20 cellular contexts compared by ENCODE assay signal in genomic region chr4:17284323-17285175, GRCh38.
A peak's percentile ranks its signal among the peaks of the same experiment; 100 is the strongest.
DNase-seq lines count a peak whose midpoint lies in the region; TF ChIP-seq lines count a peak whose summit lies in the region.
"Had no signal": no experiment of that assay in that cellular context is flagged by ENCODE, and none has a peak within 500 bp of the region (broad histone marks: within the 10 kb centered on the region; RNA-seq: fewer than 3 reads in every experiment).

No MANE protein-coding gene starts in this region.

- H3K36me3 Mint-ChIP-seq in activated T-helper 2 cell treated with anti-CD3 and anti-CD28 coated beads, Interferon-gamma antibody, Interleukin-2, Interleukin-4, amounts not matched to agents 10 μg/mL and 5 μg/mL and 100 μg/mL, durations not matched to agents 14 hours and 24 hours and 36 hours (ENCODE audit: low read depth), result no peaks in the 10 kb centered on the region
- H3K36me3 Mint-ChIP-seq: CD4-positive, CD25-positive, alpha-beta regulatory T cell; naive B cell had no signal

- no peaks in the 10 kb centered on the region for H3K36me3 ChIP-seq in left ventricle myocardium inferior
- H3K36me3 ChIP-seq: adrenal gland, MG63, thyroid gland had no signal

- H3K9me3 Mint-ChIP-seq in activated T-helper 2 cell treated with anti-CD3 and anti-CD28 coated beads, Interferon-gamma antibody, Interleukin-2, Interleukin-4, amounts not matched to agents 10 μg/mL and 5 μg/mL and 100 μg/mL, durations not matched to agents 14 hours and 24 hours and 36 hours, result no peaks in the 10 kb centered on the region
- H3K9me3 Mint-ChIP-seq: activated T-cell treated with anti-CD3 and anti-CD28 coated beads, Interleukin-2, amount 50 U/mL, for 24 hours had no signal

- H3K27ac ChIP-seq in left ventricle myocardium inferior (replicated peaks), result peak overlapping the region; percentile 27
- peak overlapping the region; percentile 62 for H3K27ac ChIP-seq in temporal lobe (ENCODE audit: low read depth, low read length)
- H3K27ac ChIP-seq: adrenal gland, thyroid gland had no signal

- no peak overlapping the region for H3K4me3 ChIP-seq in left ventricle myocardium inferior
- H3K4me3 ChIP-seq: adrenal gland, MG63, thyroid gland had no signal

- DNase-seq in NCI-H2029 (lab: John Stamatoyannopoulos, UW) (peak; percentile 53), dermis blood vessel endothelial cell (peak; percentile 64), left ventricle myocardium inferior (no peak), SIG-M5 treated with dmso at 0.1 percent for 504 hours (lab: John Stamatoyannopoulos, UW; ENCODE audit: unreplicated experiment) (no peak)
- DNase-seq in stimulated activated CD4-positive, alpha-beta T cell treated with anti-CD3 and anti-CD28 coated beads, Interleukin-4, amount 100 ng/mL, for 24 hours, result no peak
- DNase-seq in activated T-helper 2 cell treated with anti-CD3 and anti-CD28 coated beads, Interferon-gamma antibody, Interleukin-2, Interleukin-4, amounts not matched to agents 10 μg/mL and 5 μg/mL and 100 μg/mL, durations not matched to agents 14 hours and 24 hours and 36 hours (ENCODE audit: low spot score), result no peak
- DNase-seq: activated CD4-positive, alpha-beta T cell treated with anti-CD3 and anti-CD28 coated beads for 1 hour; activated naive CD4-positive, alpha-beta T cell; activated T-cell treated with anti-CD3 and anti-CD28 coated beads, Interleukin-2, amount 50 U/mL, for 24 hours; adrenal gland; CD4-positive, CD25-positive, alpha-beta regulatory T cell; central memory CD4-positive, alpha-beta T cell; MG63; naive B cell; NCI-H1436; stimulated activated CD4-positive, alpha-beta T cell treated with anti-CD3 and anti-CD28 coated beads, Interleukin-12 subunit alpha, Interleukin-12 subunit beta, amount 100 ng/mL, for 4 hours; stimulated activated CD4-positive, alpha-beta T cell treated with anti-CD3 and anti-CD28 coated beads, Interleukin-4, amount 100 ng/mL, for 4 hours; stimulated activated naive CD8-positive, alpha-beta T cell treated with anti-CD3 and anti-CD28 coated beads, Interleukin-15, Interleukin-2, amounts not matched to agents 100 U/mL and 50 U/mL, for 24 hours had no signal

- H3K27ac Mint-ChIP-seq in activated T-helper 2 cell treated with anti-CD3 and anti-CD28 coated beads, Interferon-gamma antibody, Interleukin-2, Interleukin-4, amounts not matched to agents 10 μg/mL and 5 μg/mL and 100 μg/mL, durations not matched to agents 14 hours and 24 hours and 36 hours, result no peak overlapping the region
- H3K27ac Mint-ChIP-seq: activated T-cell treated with anti-CD3 and anti-CD28 coated beads, Interleukin-2, amount 50 U/mL, for 24 hours had no signal

- intact Hi-C loops in left ventricle myocardium inferior (cut with micrococcal nuclease), result no loop called here
- intact Hi-C loops in activated T-helper 2 cell treated with anti-CD3 and anti-CD28 coated beads, Interferon-gamma antibody, Interleukin-2, Interleukin-4, amounts not matched to agents 10 μg/mL and 5 μg/mL and 100 μg/mL, durations not matched to agents 14 hours and 24 hours and 36 hours (cut with micrococcal nuclease), result no loop called here

- H3K9me3 ChIP-seq in left ventricle myocardium inferior (replicated peaks), result no peaks in the 10 kb centered on the region
- H3K9me3 ChIP-seq: adrenal gland, MG63, thyroid gland had no signal

- H3K4me3 Mint-ChIP-seq in activated T-helper 2 cell treated with anti-CD3 and anti-CD28 coated beads, Interferon-gamma antibody, Interleukin-2, Interleukin-4, amounts not matched to agents 10 μg/mL and 5 μg/mL and 100 μg/mL, durations not matched to agents 14 hours and 24 hours and 36 hours (ENCODE audit: low read depth), result no peak overlapping the region
- H3K4me3 Mint-ChIP-seq: activated T-cell treated with anti-CD3 and anti-CD28 coated beads, Interleukin-2, amount 50 U/mL, for 24 hours; CD4-positive, CD25-positive, alpha-beta regulatory T cell; naive B cell had no signal

- no peaks in the 10 kb centered on the region for H3K27me3 ChIP-seq in left ventricle myocardium inferior (ENCODE audit: low read depth)
- H3K27me3 ChIP-seq: adrenal gland, MG63, thyroid gland had no signal

- peaks cover 18% of the 10 kb centered on the region for H3K4me1 ChIP-seq in left ventricle myocardium inferior
- H3K4me1 ChIP-seq: adrenal gland had no signal

- no peak for TF ChIP-seq CTCF in left ventricle myocardium inferior (IDR thresholded peaks at IDR 0.05; ENCODE audit: borderline replicate concordance)

- H3K4me1 Mint-ChIP-seq in activated T-helper 2 cell treated with anti-CD3 and anti-CD28 coated beads, Interferon-gamma antibody, Interleukin-2, Interleukin-4, amounts not matched to agents 10 μg/mL and 5 μg/mL and 100 μg/mL, durations not matched to agents 14 hours and 24 hours and 36 hours (ENCODE audit: low read depth), result no peaks in the 10 kb centered on the region
- H3K4me1 Mint-ChIP-seq: CD4-positive, CD25-positive, alpha-beta regulatory T cell; naive B cell had no signal

- no peaks in the 10 kb centered on the region for H3K27me3 Mint-ChIP-seq in activated T-helper 2 cell treated with anti-CD3 and anti-CD28 coated beads, Interferon-gamma antibody, Interleukin-2, Interleukin-4, amounts not matched to agents 10 μg/mL and 5 μg/mL and 100 μg/mL, durations not matched to agents 14 hours and 24 hours and 36 hours (ENCODE audit: low read depth)
- H3K27me3 Mint-ChIP-seq: CD4-positive, CD25-positive, alpha-beta regulatory T cell had no signal

Comparison
In these comparisons a context has a peak if more than half of its experiments do, and no peak if none do; other contexts are left out.
1. DNase-seq: peak in NCI-H2029 (single experiment) and dermis blood vessel endothelial cell (single experiment); none in left ventricle myocardium inferior (single experiment), stimulated activated CD4-positive, alpha-beta T cell treated with anti-CD3 and anti-CD28 coated beads, Interleukin-4, amount 100 ng/mL, for 24 hours (single experiment), SIG-M5 treated with dmso at 0.1 percent for 504 hours (single experiment) and activated T-helper 2 cell treated with anti-CD3 and anti-CD28 coated beads, Interferon-gamma antibody, Interleukin-2, Interleukin-4, amounts not matched to agents 10 μg/mL and 5 μg/mL and 100 μg/mL, durations not matched to agents 14 hours and 24 hours and 36 hours (single experiment).